22 cellular contexts compared by ENCODE assay signal in the genomic region with DNA sequence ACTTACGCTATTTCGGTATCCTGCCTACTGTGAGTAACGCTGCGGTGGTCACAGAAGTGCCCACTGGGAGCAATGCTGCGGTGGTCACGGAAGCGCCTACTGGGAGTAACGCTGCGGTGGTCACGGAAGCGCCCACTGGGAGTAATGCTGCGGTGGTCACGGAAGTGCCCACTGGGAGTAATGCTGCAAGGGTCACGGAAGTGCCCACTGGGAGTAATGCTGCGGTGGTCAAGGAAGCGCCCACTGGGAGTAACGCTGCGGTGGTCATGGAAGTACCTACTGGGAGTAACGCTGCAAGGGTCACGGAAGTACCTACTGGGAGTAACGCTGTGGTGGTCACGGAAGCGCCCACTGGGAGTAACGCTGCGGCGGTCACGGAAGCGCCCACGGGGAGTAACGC. TPM values are rescaled to one million over a fixed set of nuclear protein-coding genes. Genes with fewer than 3 reads are reported as not detected.
A peak's percentile ranks its signal among the peaks of the same experiment; 100 is the strongest.
DNase-seq lines count a peak whose midpoint lies in the region; ATAC-seq, FAIRE-seq and TF ChIP-seq lines count a peak whose summit lies in the region.
"Had no signal": no experiment of that assay in that cellular context is flagged by ENCODE, and none has a peak within 500 bp of the region (broad histone marks: within the 10 kb centered on the region; RNA-seq: fewer than 3 reads in every experiment).

No MANE protein-coding gene starts in this region.

- no peak overlapping the region for H3K4me2 ChIP-seq in neural progenitor cell

- TF ChIP-seq POLR2A in erythroblast (IDR thresholded peaks at IDR 0.05; ENCODE audit: low read length), result no peak

- H3K4me1 ChIP-seq in neural progenitor cell, result no peaks in the 10 kb centered on the region

- H3K36me3 Mint-ChIP-seq in neural progenitor cell, result peaks cover 2% of the 10 kb centered on the region
- H3K36me3 Mint-ChIP-seq in activated naive CD4-positive, alpha-beta T cell treated with anti-CD3 and anti-CD28 coated beads for 36 hours (ENCODE audit: low read depth), result no peaks in the 10 kb centered on the region

- no peaks in the 10 kb centered on the region for H4K20me1 ChIP-seq in neural progenitor cell (ENCODE audit: low read depth)

- intact Hi-C loops in activated naive CD4-positive, alpha-beta T cell treated with anti-CD3 and anti-CD28 coated beads for 36 hours (cut with micrococcal nuclease), result no loop called here

- peaks cover 3% of the 10 kb centered on the region for H3K27me3 Mint-ChIP-seq in neural progenitor cell (ENCODE audit: insufficient read depth, low read depth)
- peaks cover 10% of the 10 kb centered on the region for H3K27me3 Mint-ChIP-seq in activated naive CD4-positive, alpha-beta T cell treated with anti-CD3 and anti-CD28 coated beads for 36 hours (ENCODE audit: low read depth)
- H3K27me3 Mint-ChIP-seq: B cell had no signal

- H3K4me3 Mint-ChIP-seq in neural progenitor cell, result peak overlapping the region; percentile 48
- no peak overlapping the region for H3K4me3 Mint-ChIP-seq in activated naive CD4-positive, alpha-beta T cell treated with anti-CD3 and anti-CD28 coated beads for 36 hours
- H3K4me3 Mint-ChIP-seq: B cell; CD4-positive, alpha-beta T cell; HFFc6 had no signal

- peaks cover 9% of the 10 kb centered on the region for H3K9me3 Mint-ChIP-seq in neural progenitor cell
- H3K9me3 Mint-ChIP-seq in activated naive CD4-positive, alpha-beta T cell treated with anti-CD3 and anti-CD28 coated beads for 36 hours, result peaks cover 3% of the 10 kb centered on the region
- H3K9me3 Mint-ChIP-seq: CD4-positive, alpha-beta T cell had no signal

- H3K4me1 Mint-ChIP-seq in neural progenitor cell, result no peaks in the 10 kb centered on the region
- H3K4me1 Mint-ChIP-seq in activated naive CD4-positive, alpha-beta T cell treated with anti-CD3 and anti-CD28 coated beads for 36 hours (ENCODE audit: low read depth), result no peaks in the 10 kb centered on the region
- H3K4me1 Mint-ChIP-seq: B cell had no signal

- DNase-seq in HTR-8/SVneo (ENCODE audit: insufficient read length, low spot score), result no peak
- no peak for DNase-seq in bronchial epithelial cell (ENCODE audit: low read depth)
- peak; percentile 7 to 9 for DNase-seq in erythroblast (lab: John Stamatoyannopoulos, UW)
- no peak for DNase-seq in neural progenitor cell (ENCODE audit: low spot score)
- no peak for DNase-seq in kidney tubule cell (ENCODE audit: low spot score)
- DNase-seq in activated naive CD4-positive, alpha-beta T cell treated with anti-CD3 and anti-CD28 coated beads for 36 hours, result no peak
- DNase-seq: C1 segment of cervical spinal cord; Calu3; CD4-positive, alpha-beta T cell; DMS 273 treated with DMSO at 0.1 percent for 48 hours; HCEC 1CT; HFFc6 had no signal

- H3K9me3 ChIP-seq in neural progenitor cell (ENCODE audit: low read depth), result no peaks in the 10 kb centered on the region

- no peak for ATAC-seq in GM18907 (IDR thresholded peaks at IDR 0.05; ENCODE audit: unreplicated experiment)
- ATAC-seq in HG03097 (IDR thresholded peaks at IDR 0.05; ENCODE audit: low FRiP score, unreplicated experiment), result no peak
- ATAC-seq: HepG2 had no signal

- H3K27ac Mint-ChIP-seq in neural progenitor cell, result no peak overlapping the region
- no peak overlapping the region for H3K27ac Mint-ChIP-seq in activated naive CD4-positive, alpha-beta T cell treated with anti-CD3 and anti-CD28 coated beads for 36 hours
- H3K27ac Mint-ChIP-seq: B cell; CD4-positive, alpha-beta T cell; HFFc6 had no signal

- H3K79me2 ChIP-seq in neural progenitor cell (ENCODE audit: low read depth), result no peaks in the 10 kb centered on the region

- TF ChIP-seq CTCF in bronchial epithelial cell (IDR thresholded peaks at IDR 0.05; ENCODE audit: insufficient read depth, low read length, severe bottlenecking) (no peak), neural progenitor cell (IDR thresholded peaks at IDR 0.05) (no peak)

- H3K36me3 ChIP-seq in bronchial epithelial cell (ENCODE audit: control insufficient read depth, insufficient read depth, low read length) (no peaks in the 10 kb centered on the region), neural progenitor cell (no peaks in the 10 kb centered on the region)

- H2AFZ ChIP-seq in neural progenitor cell (replicated peaks), result no peak overlapping the region

- no peak overlapping the region for H3K9ac ChIP-seq in neural progenitor cell

- no peaks in the 10 kb centered on the region for H3F3A ChIP-seq in neural progenitor cell (ENCODE audit: low read depth)

- H3K27me3 ChIP-seq in bronchial epithelial cell (ENCODE audit: control insufficient read depth, insufficient read depth, low read length), result no peaks in the 10 kb centered on the region
- peaks cover 10% of the 10 kb centered on the region for H3K27me3 ChIP-seq in neural progenitor cell

- CTCF ChIA-PET in activated naive CD4-positive, alpha-beta T cell treated with anti-CD3 and anti-CD28 coated beads for 36 hours (lab: Charles Lee), result no interaction called here

- FAIRE-seq in HTR-8/SVneo (lab: Jason Lieb, UNC) (peak; percentile 13), bronchial epithelial cell (lab: Jason Lieb, UNC) (peak; percentile 43)
- FAIRE-seq: A204.1, GM12891, GM19239, HepG2 had no signal

- no peak overlapping the region for H3K27ac ChIP-seq in neural progenitor cell

- H3K4me3 ChIP-seq in bronchial epithelial cell (ENCODE audit: low read depth, low read length) (no peak overlapping the region), neural progenitor cell (no peak overlapping the region)

RNA-seq across cellular contexts. Expression of gene SOX1, which starts 52.1 kb away (rescaled TPM):
- total RNA-seq in bronchial epithelial cell, result not detected in 2 replicates
- total RNA-seq in neural progenitor cell (ENCODE audit: low replicate concordance), result 3.3 and 4.7 TPM in 2 replicates
- not detected for total RNA-seq in activated naive CD4-positive, alpha-beta T cell treated with anti-CD3 and anti-CD28 coated beads for 36 hours
- total RNA-seq: B cell; Calu3; CD4-positive, alpha-beta T cell; G401; H4; HepG2; HFFc6; HT1080 had no signal

Comparison
In these comparisons a context has a peak if more than half of its experiments do, and no peak if none do; other contexts are left out.
1. DNase-seq: peak in erythroblast (2 of 2); none in HTR-8/SVneo (single experiment), bronchial epithelial cell (single experiment), neural progenitor cell (single experiment), kidney tubule cell (single experiment) and activated naive CD4-positive, alpha-beta T cell treated with anti-CD3 and anti-CD28 coated beads for 36 hours (single experiment).